ENCODE assay signal across 8 cellular contexts in genomic region chr20:33993800-33994623, GRCh38. TPM values are rescaled to one million over a fixed set of nuclear protein-coding genes. Genes with fewer than 3 reads are reported as not detected.
A peak's percentile ranks its signal among the peaks of the same experiment; 100 is the strongest.
DNase-seq lines count a peak whose midpoint lies in the region; ATAC-seq and TF ChIP-seq lines count a peak whose summit lies in the region.

TSS of gene RALY (plus strand) at chr20:33993911. CDS start at chr20:34072075, 78,164 bp downstream.

- peak; percentile 35 for ATAC-seq in GM21825 (IDR thresholded peaks at IDR 0.05; ENCODE audit: unreplicated experiment)
- ATAC-seq in foreskin keratinocyte: peak; percentile 35

- TF ChIP-seq CTCF in foreskin keratinocyte (conservative IDR thresholded peaks at IDR 0.05) (no peak), subcutaneous adipose tissue (IDR thresholded peaks at IDR 0.05; ENCODE audit: low read depth) (no peak)

- H3K4me3 ChIP-seq in Karpas-422 (ENCODE audit: low read length) (peak within 1 kb of the TSS; percentile 88), neuronal stem cell (ENCODE audit: low read length in 2 of 2) (peak within 1 kb of the TSS; percentile 91 to 98)

- H3K9ac ChIP-seq in Karpas-422 (ENCODE audit: low read length): peak within 1 kb of the TSS; percentile 83
- peak within 1 kb of the TSS; percentile 98 for H3K9ac ChIP-seq in neuronal stem cell (ENCODE audit: low read depth, low read length, poor library complexity)

- H4K20me1 ChIP-seq in Karpas-422 (ENCODE audit: insufficient read depth, low read depth, low read length): peaks cover 22% of the 10 kb centered on the region; the same call in 1 of the 2 replicates

- H2AFZ ChIP-seq in Karpas-422 (ENCODE audit: low read length) (peak within 1 kb of the TSS; percentile 84; the same call in 1 of the 2 replicates), neuronal stem cell (ENCODE audit: low read length) (peak within 1 kb of the TSS; percentile 97)

- H2BK15ac ChIP-seq in neuronal stem cell (ENCODE audit: low read length): no peak within 1 kb of the TSS

- H2BK12ac ChIP-seq in neuronal stem cell (ENCODE audit: low read length): no peak within 1 kb of the TSS

- H3K79me2 ChIP-seq in Karpas-422 (ENCODE audit: low read length): peaks cover 61% of the 10 kb centered on the region

- H3K4me2 ChIP-seq in Karpas-422 (ENCODE audit: low read depth, low read length, poor library complexity, severe bottlenecking) (peak within 1 kb of the TSS; percentile 94), neuronal stem cell (ENCODE audit: insufficient read depth, low read length, poor library complexity, severe bottlenecking) (peak within 1 kb of the TSS; percentile 81)

- no peak within 1 kb of the TSS for H4K91ac ChIP-seq in neuronal stem cell (ENCODE audit: low read depth, low read length, poor library complexity)

- peak within 1 kb of the TSS; percentile 92 for H3K14ac ChIP-seq in neuronal stem cell (ENCODE audit: low read length)

- H2AK5ac ChIP-seq in neuronal stem cell (ENCODE audit: low read depth, low read length): no peak within 1 kb of the TSS

- no CpG with 5 or more reads among the region's 100 CpGs for WGBS in neuronal stem cell (ENCODE audit: extremely low coverage in 2 of 2, insufficient read length in 2 of 2, insufficient replicate concordance in 1 of 2), 2 donors

- H3K9me3 ChIP-seq in Karpas-422 (ENCODE audit: low read length) (no peaks in the 10 kb centered on the region), neuronal stem cell (replicated peaks in 1 of 2; ENCODE audit: control insufficient read depth in 2 of 2, insufficient read depth in 1 of 2, low read depth in 1 of 2, low read length in 2 of 2) (no peaks in the 10 kb centered on the region)

- peak; percentile 88 for DNase-seq in Daoy (ENCODE audit: low read depth)
- peak; percentile 93 for DNase-seq in Karpas-422
- peak; percentile 65 to 74 for DNase-seq in SHP77 (lab: John Stamatoyannopoulos, UW)
- DNase-seq in activated gamma-delta T cell (lab: John Stamatoyannopoulos, UW): peak; percentile 82
- peak; percentile 50 to 73 for DNase-seq in foreskin keratinocyte
- peak; percentile 83 for DNase-seq in neuronal stem cell (ENCODE audit: low spot score)

- H3K9me2 ChIP-seq in Karpas-422 (replicated peaks; ENCODE audit: insufficient read depth, low read length): no peaks in the 10 kb centered on the region

- H3K18ac ChIP-seq in neuronal stem cell (ENCODE audit: low read length): peak within 1 kb of the TSS; percentile 96

- H3K36me3 ChIP-seq in Karpas-422 (ENCODE audit: insufficient read depth, low read length) (no peaks in the 10 kb centered on the region), neuronal stem cell (replicated peaks in 1 of 2; ENCODE audit: control insufficient read depth in 2 of 2, insufficient read depth in 2 of 2, low read length in 2 of 2) (peaks cover 0 to 18% of the 10 kb centered on the region in 2 donors)

- H3K4ac ChIP-seq in neuronal stem cell (ENCODE audit: low read length): no peak within 1 kb of the TSS

- H3K4me1 ChIP-seq in Karpas-422 (ENCODE audit: low read length) (peaks cover 31% of the 10 kb centered on the region), foreskin keratinocyte (peaks cover 10% of the 10 kb centered on the region), neuronal stem cell (ENCODE audit: control insufficient read depth in 2 of 2, insufficient read depth in 1 of 2, low read depth in 1 of 2, low read length in 2 of 2) (peaks cover 13 to 14% of the 10 kb centered on the region in 2 donors)

- peak within 1 kb of the TSS; percentile 85 for H2BK5ac ChIP-seq in neuronal stem cell (ENCODE audit: low read length)

- no peak within 1 kb of the TSS for H2BK120ac ChIP-seq in neuronal stem cell (ENCODE audit: low read depth, low read length)

- no peak within 1 kb of the TSS for H4K8ac ChIP-seq in neuronal stem cell (ENCODE audit: low read depth, low read length)

- H3K27ac ChIP-seq in Karpas-422 (ENCODE audit: low read length): peak within 1 kb of the TSS; percentile 76
- H3K27ac ChIP-seq in foreskin keratinocyte: peak within 1 kb of the TSS; percentile 95
- peak within 1 kb of the TSS; percentile 95 for H3K27ac ChIP-seq in neuronal stem cell (replicated peaks; ENCODE audit: low read length)

- peak within 1 kb of the TSS; percentile 98 for H3K23ac ChIP-seq in neuronal stem cell (ENCODE audit: low read depth, low read length, poor library complexity)

- H3K79me1 ChIP-seq in neuronal stem cell (ENCODE audit: low read depth, low read length): no peaks in the 10 kb centered on the region

- no peaks in the 10 kb centered on the region for H3K27me3 ChIP-seq in Karpas-422 (ENCODE audit: low read length)
- H3K27me3 ChIP-seq in foreskin keratinocyte: no peaks in the 10 kb centered on the region
- no peaks in the 10 kb centered on the region for H3K27me3 ChIP-seq in neuronal stem cell (ENCODE audit: control insufficient read depth in 3 of 3, insufficient read depth in 3 of 3, low read depth in 1 of 3, low read length in 3 of 3)

RNA-seq across cellular contexts. Expression of gene RALY, which starts in this region (rescaled TPM):
- total RNA-seq in Daoy (2014; rRNA removed; shearing (Covaris generic)): 52.8 and 74.2 TPM in 2 replicates
- 78.8 and 116 TPM in 2 replicates for total RNA-seq in Karpas-422 (2014; rRNA removed; shearing (Covaris generic); ENCODE audit: low replicate concordance)
- total RNA-seq in foreskin keratinocyte (141 and 163 TPM in 2 replicates), subcutaneous adipose tissue (10 to 100 TPM; 44.0 to 97.8 (median 91.5) TPM)
- polyA plus RNA-seq in foreskin keratinocyte: 193 and 211 TPM in 2 replicates
- 147 TPM for polyA plus RNA-seq in neuronal stem cell (2013, experiment 1 of 2)
- 144 TPM for polyA plus RNA-seq in neuronal stem cell (2013, experiment 2 of 2)

Comparison
In these comparisons a context has a peak if more than half of its experiments do, and no peak if none do; other contexts are left out.
1. Peak in every context shown above with its lines: DNase-seq, ATAC-seq, H3K4me3 ChIP-seq and H3K27ac ChIP-seq.